Comparison of ENCODE assay signal across 12 cellular contexts in genomic region chr3:38397320-38397719, GRCh38. TPM values are rescaled to one million over a fixed set of nuclear protein-coding genes. Genes with fewer than 3 reads are reported as not detected.
DNase-seq lines count a peak whose midpoint lies in the region; ATAC-seq and TF ChIP-seq lines count a peak whose summit lies in the region.
"Had no signal": no experiment of that assay in that cellular context is flagged by ENCODE, and none has a peak within 500 bp of the region (broad histone marks: within the 10 kb centered on the region; RNA-seq: fewer than 3 reads in every experiment).

No MANE protein-coding gene starts in this region.

- H3K4me1 ChIP-seq in SJCRH30, result no peaks in the 10 kb centered on the region

- no peaks in the 10 kb centered on the region for H3K9me3 Mint-ChIP-seq in progenitor cell of endocrine pancreas (ENCODE audit: low read depth)
- H3K9me3 Mint-ChIP-seq: T-helper 1 cell treated with Interleukin-12 subunit alpha and Interleukin-12 subunit beta and Interleukin-4 antibody, amounts not matched to agents 30 μg/mL and 1 μg/mL, for 36 hours; type B pancreatic cell had no signal

- no peaks in the 10 kb centered on the region for H3K36me3 Mint-ChIP-seq in progenitor cell of endocrine pancreas (ENCODE audit: insufficient read depth)
- peaks cover 2% of the 10 kb centered on the region for H3K36me3 Mint-ChIP-seq in T-helper 17 cell (ENCODE audit: low read depth)

- H3K9me3 ChIP-seq in SJCRH30 (replicated peaks), result no peaks in the 10 kb centered on the region
- no peaks in the 10 kb centered on the region for H3K9me3 ChIP-seq in T-helper 17 cell (ENCODE audit: control insufficient read depth, low read length, poor library complexity, severe bottlenecking)

- H3K4me3 Mint-ChIP-seq in progenitor cell of endocrine pancreas (ENCODE audit: low read depth) (no peak overlapping the region), T-helper 17 cell (no peak overlapping the region)
- H3K4me3 Mint-ChIP-seq: T-helper 1 cell treated with Interleukin-12 subunit alpha and Interleukin-12 subunit beta and Interleukin-4 antibody, amounts not matched to agents 30 μg/mL and 1 μg/mL, for 36 hours; type B pancreatic cell had no signal

- H3K36me3 ChIP-seq in SJCRH30, result no peaks in the 10 kb centered on the region

- TF ChIP-seq CTCF in fibroblast of pulmonary artery (IDR thresholded peaks at IDR 0.05; ENCODE audit: low read length, missing control alignments) (no peak), progenitor cell of endocrine pancreas (IDR thresholded peaks at IDR 0.05; ENCODE audit: unreplicated experiment) (no peak), GM13977 (IDR thresholded peaks at IDR 0.05; ENCODE audit: extremely low read depth, insufficient read depth, missing control alignments) (no peak)

- H3K27me3 ChIP-seq in SJCRH30, result no peaks in the 10 kb centered on the region

- H3K27ac ChIP-seq in SJCRH30, result no peak overlapping the region

- no peaks in the 10 kb centered on the region for H3K4me1 Mint-ChIP-seq in progenitor cell of endocrine pancreas (ENCODE audit: low read depth)
- H3K4me1 Mint-ChIP-seq in T-helper 17 cell, result no peaks in the 10 kb centered on the region

- in situ Hi-C loops in GM13977 (cut with MboI; ENCODE audit: low pct_unique_long_range_greater_than_20kb, low sequenced_read_pairs, unreplicated experiment), result no loop called here

- peak; percentile 3 for DNase-seq in HK-2 (ENCODE audit: unreplicated experiment)
- DNase-seq in SJCRH30, result peak; percentile 9 to 54
- peak; percentile 62 for DNase-seq in fibroblast of pulmonary artery (ENCODE audit: low read depth)
- DNase-seq in progenitor cell of endocrine pancreas (ENCODE audit: low spot score, unreplicated experiment), result peak; percentile 77
- DNase-seq in T-helper 17 cell, result no peak
- DNase-seq in GF-D8 (lab: John Stamatoyannopoulos, UW), result no peak
- no peak for DNase-seq in GM13977 (ENCODE audit: low spot score)
- DNase-seq: amygdala, NCI-H1436 treated with DMSO at 0.1 percent for 48 hours had no signal

- H3K27me3 Mint-ChIP-seq in progenitor cell of endocrine pancreas, result no peaks in the 10 kb centered on the region
- H3K27me3 Mint-ChIP-seq in T-helper 17 cell, result no peaks in the 10 kb centered on the region
- H3K27me3 Mint-ChIP-seq: type B pancreatic cell had no signal

- ATAC-seq in T-helper 17 cell (no peak), HG03139 (IDR thresholded peaks at IDR 0.05; ENCODE audit: unreplicated experiment) (no peak)

- H3K4me3 ChIP-seq in SJCRH30, result no peak overlapping the region
- H3K4me3 ChIP-seq in fibroblast of pulmonary artery (replicated peaks; ENCODE audit: low read depth, low read length), result no peak overlapping the region

- H3K27ac Mint-ChIP-seq in progenitor cell of endocrine pancreas (no peak overlapping the region), T-helper 17 cell (no peak overlapping the region)
- H3K27ac Mint-ChIP-seq: T-helper 1 cell treated with Interleukin-12 subunit alpha and Interleukin-12 subunit beta and Interleukin-4 antibody, amounts not matched to agents 30 μg/mL and 1 μg/mL, for 36 hours; type B pancreatic cell had no signal

RNA-seq across cellular contexts. Expression of gene XYLB, which starts 50.7 kb away (rescaled TPM):
- 2.7 and 2.8 TPM in 2 replicates for total RNA-seq in SJCRH30 (2014; rRNA removed; shearing (Covaris generic))
- total RNA-seq in progenitor cell of endocrine pancreas (4.0 and 7.0 TPM in 2 replicates), T-helper 17 cell (1 to 10 TPM in 1 of 2 donors, under 1 TPM in 1; 0.75 to 2.8 TPM)

RNA-seq across cellular contexts. Expression of gene ACVR2B, which starts 56.4 kb away (rescaled TPM):
- 27.8 and 29.1 TPM in 2 replicates for total RNA-seq in SJCRH30 (2014; rRNA removed; shearing (Covaris generic))
- total RNA-seq in progenitor cell of endocrine pancreas, result 77.6 and 83.9 TPM in 2 replicates
- total RNA-seq in T-helper 17 cell, result 1 to 10 TPM; 6.6 to 6.7 TPM

Comparison
In these comparisons a context has a peak if more than half of its experiments do, and no peak if none do; other contexts are left out.
1. DNase-seq: peak in HK-2 (single experiment), SJCRH30 (2 of 2), fibroblast of pulmonary artery (single experiment) and progenitor cell of endocrine pancreas (single experiment); none in T-helper 17 cell (0 of 3), GF-D8 (single experiment) and GM13977 (single experiment).